Comparison of ENCODE assay signal across 16 cellular contexts in genomic region chr7:120992272-120993010, GRCh38. TPM values are rescaled to one million over a fixed set of nuclear protein-coding genes. Genes with fewer than 3 reads are reported as not detected.
DNase-seq lines count a peak whose midpoint lies in the region; ATAC-seq and TF ChIP-seq lines count a peak whose summit lies in the region.
"Had no signal": no experiment of that assay in that cellular context is flagged by ENCODE, and none has a peak within 500 bp of the region (broad histone marks: within the 10 kb centered on the region; RNA-seq: fewer than 3 reads in every experiment).

No MANE protein-coding gene starts in this region.

- H3K27me3 ChIP-seq in transverse colon (no peaks in the 10 kb centered on the region), mammary epithelial cell (ENCODE audit: insufficient read depth, low read length) (no peaks in the 10 kb centered on the region)

- no peak overlapping the region for H2AFZ ChIP-seq in mammary epithelial cell (ENCODE audit: low read depth, low read length)

- peak overlapping the region; percentile 83 for H3K4me3 ChIP-seq in coronary artery
- H3K4me3 ChIP-seq in transverse colon = no peak overlapping the region
- H3K4me3 ChIP-seq in mammary epithelial cell (replicated peaks in 1 of 3; ENCODE audit: insufficient read depth in 1 of 3, low read depth in 2 of 3, low read length in 3 of 3) = no peak overlapping the region

- no peak overlapping the region for H3K27ac Mint-ChIP-seq in neural crest cell (ENCODE audit: unreplicated experiment)
- no peak overlapping the region for H3K27ac Mint-ChIP-seq in activated naive CD8-positive, alpha-beta T cell treated with anti-CD3 and anti-CD28 coated beads for 36 hours
- H3K27ac Mint-ChIP-seq: activated CD4-positive, alpha-beta T cell treated with anti-CD3 and anti-CD28 coated beads for 36 hours; activated naive CD4-positive, alpha-beta T cell treated with anti-CD3 and anti-CD28 coated beads, Interleukin-2, amount 50 U/mL, for 72 hours; CD4-positive, CD25-positive, alpha-beta regulatory T cell; natural killer cell treated with Interleukin-12 subunit alpha and Interleukin-12 subunit beta and Interleukin-15 and Interleukin-18, amount 100 ng/mL, for 72 hours had no signal

- no peak overlapping the region for H3K9ac ChIP-seq in mammary epithelial cell (ENCODE audit: insufficient read depth, low read length)

- peak; percentile 42 for DNase-seq in OCI-M1 (lab: John Stamatoyannopoulos, UW)
- no peak for DNase-seq in coronary artery (ENCODE audit: low spot score)
- no peak for DNase-seq in neural crest cell (ENCODE audit: low read depth, low spot score)
- no peak for DNase-seq in transverse colon
- no peak for DNase-seq in activated naive CD8-positive, alpha-beta T cell treated with anti-CD3 and anti-CD28 coated beads for 36 hours
- DNase-seq in mammary epithelial cell = no peak
- DNase-seq: activated CD4-positive, alpha-beta T cell treated with anti-CD3 and anti-CD28 coated beads for 36 hours; activated T-cell treated with anti-CD3 and anti-CD28 coated beads for 4 hours; CD4-positive, CD25-positive, alpha-beta regulatory T cell; cerebellar nuclear complex; hippocampal formation; NCI-H69 had no signal

- TF ChIP-seq POLR2A in transverse colon (IDR thresholded peaks at IDR 0.05) = no peak

- TF ChIP-seq EP300 in transverse colon (IDR thresholded peaks at IDR 0.05; ENCODE audit: low read depth) = no peak

- H3K36me3 Mint-ChIP-seq in neural crest cell (ENCODE audit: low read depth) = no peaks in the 10 kb centered on the region
- no peaks in the 10 kb centered on the region for H3K36me3 Mint-ChIP-seq in activated naive CD8-positive, alpha-beta T cell treated with anti-CD3 and anti-CD28 coated beads for 36 hours
- H3K36me3 Mint-ChIP-seq: activated naive CD4-positive, alpha-beta T cell treated with anti-CD3 and anti-CD28 coated beads, Interleukin-2, amount 50 U/mL, for 72 hours; CD4-positive, CD25-positive, alpha-beta regulatory T cell; natural killer cell treated with Interleukin-12 subunit alpha and Interleukin-12 subunit beta and Interleukin-15 and Interleukin-18, amount 100 ng/mL, for 72 hours had no signal

- H3K9me3 Mint-ChIP-seq in neural crest cell = no peaks in the 10 kb centered on the region
- H3K9me3 Mint-ChIP-seq in activated naive CD8-positive, alpha-beta T cell treated with anti-CD3 and anti-CD28 coated beads for 36 hours = no peaks in the 10 kb centered on the region
- H3K9me3 Mint-ChIP-seq: activated naive CD4-positive, alpha-beta T cell treated with anti-CD3 and anti-CD28 coated beads, Interleukin-2, amount 50 U/mL, for 72 hours; natural killer cell treated with Interleukin-12 subunit alpha and Interleukin-12 subunit beta and Interleukin-15 and Interleukin-18, amount 100 ng/mL, for 72 hours had no signal

- intact Hi-C loops in transverse colon (cut with DNase I; ENCODE audit: low total_unique reads) (no loop called here), mammary epithelial cell (cut with micrococcal nuclease) (no loop called here)

- H3K27me3 Mint-ChIP-seq in neural crest cell (ENCODE audit: low read depth) = peaks cover 34% of the 10 kb centered on the region
- peaks cover 39% of the 10 kb centered on the region for H3K27me3 Mint-ChIP-seq in activated naive CD8-positive, alpha-beta T cell treated with anti-CD3 and anti-CD28 coated beads for 36 hours

- ATAC-seq in HG03025 (IDR thresholded peaks at IDR 0.05; ENCODE audit: low FRiP score, unreplicated experiment) = no peak
- ATAC-seq: activated CD4-positive, alpha-beta T cell treated with anti-CD3 and anti-CD28 coated beads for 36 hours; activated naive CD4-positive, alpha-beta T cell treated with anti-CD3 and anti-CD28 coated beads, Interleukin-2, amount 50 U/mL, for 72 hours; natural killer cell treated with Interleukin-12 subunit alpha and Interleukin-12 subunit beta and Interleukin-15 and Interleukin-18, amount 100 ng/mL, for 72 hours had no signal

- dilution Hi-C loops in mammary epithelial cell (cut with HindIII; ENCODE audit: low sequenced_read_pairs) = no loop called here

- CTCF ChIA-PET in mammary epithelial cell (lab: Charles Lee; ENCODE audit: low non-redundant PET) = no interaction called here

- H3K4me2 ChIP-seq in mammary epithelial cell (ENCODE audit: insufficient read depth, low read depth, low read length) = no peak overlapping the region

- H3K36me3 ChIP-seq in transverse colon (no peaks in the 10 kb centered on the region), mammary epithelial cell (ENCODE audit: insufficient read depth, low read length) (no peaks in the 10 kb centered on the region)

- H3K9me3 ChIP-seq in transverse colon = no peaks in the 10 kb centered on the region
- no peaks in the 10 kb centered on the region for H3K9me3 ChIP-seq in mammary epithelial cell (replicated peaks; ENCODE audit: insufficient read depth, low read length)

- TF ChIP-seq CTCF in coronary artery (IDR thresholded peaks at IDR 0.05) (no peak), neural crest cell (conservative IDR thresholded peaks at IDR 0.05) (no peak), transverse colon (IDR thresholded peaks at IDR 0.05) (no peak), mammary epithelial cell (conservative IDR thresholded peaks at IDR 0.05 in 1 of 2, IDR thresholded peaks at IDR 0.05 in 1 of 2; ENCODE audit: extremely low read depth in 1 of 2, insufficient read depth in 1 of 2, low read depth in 1 of 2, low read length in 2 of 2) (no peak)

- BruUV-seq in mammary epithelial cell (replicated peaks; lab: Mats Ljungman, UMichigan) = no TSS peak

- in situ Hi-C loops in transverse colon (cut with MboI; ENCODE audit: low pct_ligation_motif_present in 1 of 4, low pct_unique_long_range_greater_than_20kb in 1 of 4, low sequenced_read_pairs in 3 of 4) (loop anchor here (10.0 to 25.0 kb wide), 3 partner anchors 82 to 102 kb away; no protein-coding TSS in a partner anchor), mammary epithelial cell (cut with MboI; ENCODE audit: low sequenced_read_pairs in 2 of 2) (loop anchor here in 1 of 2 donors (10.0 to 25.0 kb wide), 2 partner anchors 82 to 345 kb away; partner anchors contain the start of gene WNT16)

- H4K20me1 ChIP-seq in mammary epithelial cell (ENCODE audit: insufficient read depth, low read length) = no peaks in the 10 kb centered on the region

- H3K4me1 ChIP-seq in transverse colon = peaks cover 0 to 60% (median 12%) of the 10 kb centered on the region in 4 donors
- H3K4me1 ChIP-seq in mammary epithelial cell (ENCODE audit: insufficient read depth, low read length) = peaks cover 20% of the 10 kb centered on the region

- H3K27ac ChIP-seq in coronary artery = peak overlapping the region; percentile 96 to 97
- peak overlapping the region; percentile 80 to 89 (median 86) for H3K27ac ChIP-seq in transverse colon
- H3K27ac ChIP-seq in mammary epithelial cell (ENCODE audit: insufficient read depth, low read depth, low read length) = no peak overlapping the region

- H3K4me3 Mint-ChIP-seq in neural crest cell = peak overlapping the region; percentile 8
- H3K4me3 Mint-ChIP-seq in activated naive CD8-positive, alpha-beta T cell treated with anti-CD3 and anti-CD28 coated beads for 36 hours = no peak overlapping the region
- H3K4me3 Mint-ChIP-seq: activated CD4-positive, alpha-beta T cell treated with anti-CD3 and anti-CD28 coated beads for 36 hours; CD4-positive, CD25-positive, alpha-beta regulatory T cell; natural killer cell treated with Interleukin-12 subunit alpha and Interleukin-12 subunit beta and Interleukin-15 and Interleukin-18, amount 100 ng/mL, for 72 hours had no signal

- no peaks in the 10 kb centered on the region for H3K79me2 ChIP-seq in mammary epithelial cell (ENCODE audit: insufficient read depth, low read length)

- peaks cover 24% of the 10 kb centered on the region for H3K4me1 Mint-ChIP-seq in neural crest cell
- peaks cover 29% of the 10 kb centered on the region for H3K4me1 Mint-ChIP-seq in activated naive CD8-positive, alpha-beta T cell treated with anti-CD3 and anti-CD28 coated beads for 36 hours

RNA-seq across cellular contexts. Expression of gene CPED1, which starts 3.9 kb away (rescaled TPM):
- total RNA-seq in neural crest cell (3.6 and 4.3 TPM in 2 replicates), transverse colon (10 to 100 TPM in 3 of 4 donors, 1 to 10 TPM in 1; 4.4 to 20.2 (median 14.0) TPM), mammary epithelial cell (1 to 10 TPM; 1.7 to 2.0 TPM)
- total RNA-seq in activated naive CD8-positive, alpha-beta T cell treated with anti-CD3 and anti-CD28 coated beads for 36 hours = not detected
- polyA plus RNA-seq in mammary epithelial cell = 1.1 TPM
- polyA minus RNA-seq in mammary epithelial cell = 1.1 TPM
- total RNA-seq: activated CD4-positive, alpha-beta T cell treated with anti-CD3 and anti-CD28 coated beads for 36 hours; activated naive CD4-positive, alpha-beta T cell treated with anti-CD3 and anti-CD28 coated beads, Interleukin-2, amount 50 U/mL, for 72 hours; natural killer cell treated with Interleukin-12 subunit alpha and Interleukin-12 subunit beta and Interleukin-15 and Interleukin-18, amount 100 ng/mL, for 72 hours; T-helper 2 cell treated with Interferon-gamma antibody and Interleukin-4, amounts not matched to agents 100 ng/mL and 5 ng/mL, for 36 hours had no signal

RNA-seq across cellular contexts. Expression of gene ING3, which starts 41.9 kb away (rescaled TPM):
- total RNA-seq in neural crest cell = 26.9 and 28.9 TPM in 2 replicates
- total RNA-seq in transverse colon = 10 to 100 TPM in 3 of 4 donors, 1 to 10 TPM in 1; 1.5 to 23.6 (median 16.2) TPM
- total RNA-seq in activated naive CD8-positive, alpha-beta T cell treated with anti-CD3 and anti-CD28 coated beads for 36 hours = 10 to 100 TPM; 27.5 to 28.6 TPM
- total RNA-seq in mammary epithelial cell = 10 to 100 TPM; 11.7 TPM
- 7.3 TPM for polyA plus RNA-seq in mammary epithelial cell
- polyA minus RNA-seq in mammary epithelial cell = 4.1 TPM
